In the genomic region with DNA sequence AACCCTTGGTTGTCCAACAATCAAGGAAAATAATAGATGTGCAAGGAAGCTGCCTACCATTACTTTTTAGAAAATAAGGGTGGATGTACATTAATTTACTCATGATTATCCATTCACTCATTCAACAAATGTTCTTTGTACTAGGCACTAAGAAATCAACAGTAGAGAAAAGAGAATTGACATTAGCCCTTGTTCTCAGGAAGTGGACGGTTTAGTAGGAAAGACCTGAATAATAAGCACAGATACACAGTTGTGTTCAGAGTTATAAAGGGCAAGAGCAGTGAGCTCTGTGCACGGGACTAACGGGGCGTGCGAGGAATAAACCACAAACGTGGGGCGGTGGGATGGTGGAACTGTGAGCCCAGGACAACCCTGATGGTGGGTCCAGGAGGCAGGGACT, we compare ENCODE assay signal across 28 cellular contexts.
"Had no signal": no experiment of that assay in that cellular context is flagged by ENCODE, and none has a peak within 500 bp of the region (broad histone marks: within the 10 kb centered on the region; RNA-seq: fewer than 3 reads in every experiment).

No MANE protein-coding gene starts in this region.

- H3K9me3 ChIP-seq: MG63, Peyer's patch, SJCRH30 had no signal

- H3K36me3 ChIP-seq: MG63, Peyer's patch, SJCRH30 had no signal

- ATAC-seq: activated CD8-positive, alpha-beta memory T cell treated with anti-CD3 and anti-CD28 coated beads, Interleukin-2, amount 10 ng/mL, durations not matched to agents 7 days and 5 days; activated CD8-positive, alpha-beta T cell treated with anti-CD3 and anti-CD28 coated beads, Interleukin-2, amount 10 ng/mL, durations not matched to agents 7 days and 5 days; T-helper 17 cell; WTC11 had no signal

- H3K9me3 Mint-ChIP-seq: activated naive CD4-positive, alpha-beta T cell treated with anti-CD3 and anti-CD28 coated beads, Interleukin-2, amount 50 U/mL, for 24 hours; activated T-cell treated with anti-CD3 and anti-CD28 coated beads, Interleukin-2, amount 50 U/mL, for 24 hours; activated T-helper 1 cell treated with anti-CD3 and anti-CD28 coated beads, Interleukin-12 subunit alpha, Interleukin-12 subunit beta, Interleukin-2, Interleukin-4 antibody, amounts not matched to agents 30 ng/mL and 10 ng/mL and 1 ng/mL, durations not matched to agents 14 hours and 24 hours and 36 hours; WTC11 had no signal

- FAIRE-seq: bronchial epithelial cell had no signal

- H3K27ac Mint-ChIP-seq: activated CD8-positive, alpha-beta memory T cell treated with anti-CD3 and anti-CD28 coated beads, Interleukin-2, amount 10 ng/mL, durations not matched to agents 7 days and 5 days; activated CD8-positive, alpha-beta T cell treated with anti-CD3 and anti-CD28 coated beads, Interleukin-2, amount 10 ng/mL, durations not matched to agents 7 days and 5 days; activated naive CD4-positive, alpha-beta T cell treated with anti-CD3 and anti-CD28 coated beads, Interleukin-2, amount 50 U/mL, for 24 hours; activated T-cell treated with anti-CD3 and anti-CD28 coated beads, Interleukin-2, amount 50 U/mL, for 24 hours; activated T-helper 1 cell treated with anti-CD3 and anti-CD28 coated beads, Interleukin-12 subunit alpha, Interleukin-12 subunit beta, Interleukin-2, Interleukin-4 antibody, amounts not matched to agents 30 ng/mL and 10 ng/mL and 1 ng/mL, durations not matched to agents 14 hours and 24 hours and 36 hours; T-helper 17 cell; WTC11 had no signal

- H3K27ac ChIP-seq: coronary artery, Peyer's patch, RWPE1, SJCRH30 had no signal

- DNase-seq: activated CD4-positive, alpha-beta T cell treated with anti-CD3 and anti-CD28 coated beads for 48 hours; activated CD4-positive, alpha-beta T cell treated with anti-CD3 and anti-CD28 coated beads, Interleukin-2, amount 50 U/mL, for 4 hours; activated CD4-positive, CD25-positive, alpha-beta regulatory T cell treated with anti-CD3 and anti-CD28 coated beads, Interleukin-2, amount 50 U/mL, for 72 hours; activated CD8-positive, alpha-beta memory T cell treated with anti-CD3 and anti-CD28 coated beads, Interleukin-2, amount 10 ng/mL, durations not matched to agents 7 days and 5 days; activated CD8-positive, alpha-beta T cell treated with anti-CD3 and anti-CD28 coated beads, Interleukin-2, amount 10 ng/mL, durations not matched to agents 7 days and 5 days; activated effector memory CD4-positive, alpha-beta T cell treated with Interleukin-2 at 50 U/mL for 16 hours; activated naive CD4-positive, alpha-beta T cell; activated T-cell treated with anti-CD3 and anti-CD28 coated beads, Interleukin-2, amount 50 U/mL, for 24 hours; central memory CD4-positive, alpha-beta T cell; MV-4-11; NCI-H1105 treated with DMSO at 0.1 percent for 48 hours; NCI-H1436 treated with DMSO at 0.1 percent for 48 hours; NCI-H187; NCI-H2081; NCI-H446; NCI-H524; Peyer's patch; Right ventricle myocardium superior; SJCRH30; T-helper 17 cell; T-helper 9 cell had no signal

- H3K4me3 ChIP-seq: coronary artery, MG63, Peyer's patch, SJCRH30 had no signal

- H3K36me3 Mint-ChIP-seq: activated CD8-positive, alpha-beta memory T cell treated with anti-CD3 and anti-CD28 coated beads, Interleukin-2, amount 10 ng/mL, durations not matched to agents 7 days and 5 days; activated naive CD4-positive, alpha-beta T cell treated with anti-CD3 and anti-CD28 coated beads, Interleukin-2, amount 50 U/mL, for 24 hours; WTC11 had no signal

- H3K4me3 Mint-ChIP-seq: activated CD8-positive, alpha-beta memory T cell treated with anti-CD3 and anti-CD28 coated beads, Interleukin-2, amount 10 ng/mL, durations not matched to agents 7 days and 5 days; activated CD8-positive, alpha-beta T cell treated with anti-CD3 and anti-CD28 coated beads, Interleukin-2, amount 10 ng/mL, durations not matched to agents 7 days and 5 days; activated naive CD4-positive, alpha-beta T cell treated with anti-CD3 and anti-CD28 coated beads, Interleukin-2, amount 50 U/mL, for 24 hours; activated T-cell treated with anti-CD3 and anti-CD28 coated beads, Interleukin-2, amount 50 U/mL, for 24 hours; activated T-helper 1 cell treated with anti-CD3 and anti-CD28 coated beads, Interleukin-12 subunit alpha, Interleukin-12 subunit beta, Interleukin-2, Interleukin-4 antibody, amounts not matched to agents 30 ng/mL and 10 ng/mL and 1 ng/mL, durations not matched to agents 14 hours and 24 hours and 36 hours; T-helper 17 cell; WTC11 had no signal

- H3K27me3 ChIP-seq: MG63, Peyer's patch, SJCRH30 had no signal
